8 cellular contexts compared by ENCODE assay signal in genomic region chr20:34536798-34537394, GRCh38. TPM values are rescaled to one million over a fixed set of nuclear protein-coding genes. Genes with fewer than 3 reads are reported as not detected.
DNase-seq lines count a peak whose midpoint lies in the region; ATAC-seq and TF ChIP-seq lines count a peak whose summit lies in the region.

No MANE protein-coding gene starts in this region.

- DNase-seq in Daoy (ENCODE audit: low read depth): peak; percentile 33
- DNase-seq in NAMALWA (ENCODE audit: low spot score): peak; percentile 34
- DNase-seq in activated T-cell treated with anti-CD3 and anti-CD28 coated beads, Interleukin-2, amount 50 U/mL, for 1 hour: peak; percentile 49
- DNase-seq in left cardiac atrium: peak; percentile 59
- DNase-seq in stimulated activated effector memory CD8-positive, alpha-beta T cell treated with anti-CD3 and anti-CD28 coated beads, Interleukin-12 subunit alpha, Interleukin-12 subunit beta, amount 100 ng/mL, for 72 hours (ENCODE audit: low spot score in 2 of 2): peak in 1 of 2 donors; percentile 63
- no peak for DNase-seq in mesothelial cell of epicardium (ENCODE audit: low spot score in 2 of 2, unreplicated experiment in 2 of 2)
- no peak for DNase-seq in germinal center (ENCODE audit: low spot score)

- TF ChIP-seq CTCF in mesothelial cell of epicardium (IDR thresholded peaks at IDR 0.05; ENCODE audit: unreplicated experiment): no peak

- no peaks in the 10 kb centered on the region for H3K27me3 Mint-ChIP-seq in mesothelial cell of epicardium (ENCODE audit: low read depth)

- H3K4me1 Mint-ChIP-seq in stimulated activated effector memory CD8-positive, alpha-beta T cell treated with anti-CD3 and anti-CD28 coated beads, Interleukin-12 subunit alpha, Interleukin-12 subunit beta, amount 100 ng/mL, for 72 hours: peaks cover 22% of the 10 kb centered on the region
- H3K4me1 Mint-ChIP-seq in mesothelial cell of epicardium: no peaks in the 10 kb centered on the region

- H3K36me3 Mint-ChIP-seq in stimulated activated effector memory CD8-positive, alpha-beta T cell treated with anti-CD3 and anti-CD28 coated beads, Interleukin-12 subunit alpha, Interleukin-12 subunit beta, amount 100 ng/mL, for 72 hours: peaks cover 90% of the 10 kb centered on the region
- peaks cover 46% of the 10 kb centered on the region for H3K36me3 Mint-ChIP-seq in mesothelial cell of epicardium

- no peak overlapping the region for H3K27ac Mint-ChIP-seq in stimulated activated effector memory CD8-positive, alpha-beta T cell treated with anti-CD3 and anti-CD28 coated beads, Interleukin-12 subunit alpha, Interleukin-12 subunit beta, amount 100 ng/mL, for 72 hours
- no peak overlapping the region for H3K27ac Mint-ChIP-seq in mesothelial cell of epicardium

- no peaks in the 10 kb centered on the region for H3K9me3 Mint-ChIP-seq in stimulated activated effector memory CD8-positive, alpha-beta T cell treated with anti-CD3 and anti-CD28 coated beads, Interleukin-12 subunit alpha, Interleukin-12 subunit beta, amount 100 ng/mL, for 72 hours
- H3K9me3 Mint-ChIP-seq in mesothelial cell of epicardium: no peaks in the 10 kb centered on the region

- ATAC-seq in left cardiac atrium: peak; percentile 51 to 66
- peak; percentile 63 for ATAC-seq in stimulated activated effector memory CD8-positive, alpha-beta T cell treated with anti-CD3 and anti-CD28 coated beads, Interleukin-12 subunit alpha, Interleukin-12 subunit beta, amount 100 ng/mL, for 72 hours
- no peak for ATAC-seq in GM19452 (IDR thresholded peaks at IDR 0.05; ENCODE audit: unreplicated experiment)

- no peak overlapping the region for H3K4me3 Mint-ChIP-seq in stimulated activated effector memory CD8-positive, alpha-beta T cell treated with anti-CD3 and anti-CD28 coated beads, Interleukin-12 subunit alpha, Interleukin-12 subunit beta, amount 100 ng/mL, for 72 hours
- H3K4me3 Mint-ChIP-seq in mesothelial cell of epicardium: no peak overlapping the region

- intact Hi-C loops in left cardiac atrium (cut with DNase I): no loop called here

RNA-seq across cellular contexts. Expression of gene DYNLRB1, which starts 20.7 kb away (rescaled TPM):
- 66.2 and 122 TPM in 2 replicates for total RNA-seq in Daoy (2014; rRNA removed; shearing (Covaris generic))
- total RNA-seq in left cardiac atrium: 100 to 1,000 TPM; 138 to 141 TPM
- total RNA-seq in mesothelial cell of epicardium: 95.9 to 101 TPM (median 96.7 TPM) in 3 replicates

RNA-seq across cellular contexts. Expression of gene MAP1LC3A, which starts 21.6 kb away (rescaled TPM):
- total RNA-seq in Daoy (2014; rRNA removed; shearing (Covaris generic)): 1.5 and 2.5 TPM in 2 replicates
- total RNA-seq in left cardiac atrium (10 to 100 TPM; 76.7 to 85.7 TPM), mesothelial cell of epicardium (36.0 to 42.2 TPM (median 37.8 TPM) in 3 replicates)

Comparison
In these comparisons a context has a peak if more than half of its experiments do, and no peak if none do; other contexts are left out.
1. DNase-seq: peak in Daoy (single experiment), NAMALWA (single experiment), activated T-cell treated with anti-CD3 and anti-CD28 coated beads, Interleukin-2, amount 50 U/mL, for 1 hour (single experiment) and left cardiac atrium (single experiment); none in mesothelial cell of epicardium (0 of 2) and germinal center (single experiment).
2. RNA of gene MAP1LC3A, which starts 21.6 kb away (total RNA-seq): 76.7 to 85.7 TPM in left cardiac atrium and 36.0 to 42.2 TPM in mesothelial cell of epicardium; 1.5 to 2.5 TPM in Daoy; every median in the first group is over 10 times any median in the second.